Comparison of ENCODE assay signal across 13 cellular contexts in genomic region chr16:89187337-89188063, GRCh38. TPM values are rescaled to one million over a fixed set of nuclear protein-coding genes. Genes with fewer than 3 reads are reported as not detected.
DNase-seq lines count a peak whose midpoint lies in the region; ATAC-seq and TF ChIP-seq lines count a peak whose summit lies in the region.
"Had no signal": no experiment of that assay in that cellular context is flagged by ENCODE, and none has a peak within 500 bp of the region (broad histone marks: within the 10 kb centered on the region; RNA-seq: fewer than 3 reads in every experiment).

No MANE protein-coding gene starts in this region.

- H3K27ac ChIP-seq in heart left ventricle (no peak overlapping the region), right atrium auricular region (no peak overlapping the region), foreskin keratinocyte (no peak overlapping the region), coronary artery (no peak overlapping the region), ascending aorta (no peak overlapping the region)
- H3K27ac ChIP-seq: epithelial cell of prostate had no signal

- peak overlapping the region; percentile 8 for H3K4me3 Mint-ChIP-seq in T-helper 17 cell
- H3K4me3 Mint-ChIP-seq in stimulated activated naive CD8-positive, alpha-beta T cell treated with anti-CD3 and anti-CD28 coated beads, Interleukin-15, amount 100 ng/mL, for 72 hours = peak overlapping the region in 1 of 2 donors; percentile 26
- H3K4me3 Mint-ChIP-seq: stimulated activated naive CD8-positive, alpha-beta T cell treated with anti-CD3 and anti-CD28 coated beads, Interleukin-15, Interleukin-2, amounts not matched to agents 100 ng/mL and 50 ng/mL, for 24 hours had no signal

- intact Hi-C loops in heart left ventricle (cut with DNase I) (no loop called here), ascending aorta (cut with DNase I) (no loop called here)

- TF ChIP-seq CTCF in heart left ventricle (IDR thresholded peaks at IDR 0.05) = no peak
- TF ChIP-seq CTCF in right atrium auricular region (IDR thresholded peaks at IDR 0.05) = no peak
- no peak for TF ChIP-seq CTCF in foreskin keratinocyte (conservative IDR thresholded peaks at IDR 0.05)
- TF ChIP-seq CTCF in coronary artery (IDR thresholded peaks at IDR 0.05) = no peak
- TF ChIP-seq CTCF in ascending aorta (IDR thresholded peaks at IDR 0.05) = no peak

- DNase-seq in heart left ventricle = peak in 3 of 5 donors; percentile 19 to 51 (median 20)
- DNase-seq in right atrium auricular region (ENCODE audit: low spot score) = no peak
- no peak for DNase-seq in T-helper 17 cell
- no peak for DNase-seq in foreskin keratinocyte
- peak; percentile 62 to 76 for DNase-seq in stimulated activated naive CD8-positive, alpha-beta T cell treated with anti-CD3 and anti-CD28 coated beads, Interleukin-15, amount 100 ng/mL, for 72 hours
- no peak for DNase-seq in NCI-H128 (lab: John Stamatoyannopoulos, UW; ENCODE audit: unreplicated experiment)
- no peak for DNase-seq in coronary artery (ENCODE audit: low spot score)
- DNase-seq in ascending aorta (ENCODE audit: low spot score in 2 of 2) = no peak
- DNase-seq: NCI-H1436 had no signal

- H3K9me3 ChIP-seq in heart left ventricle = no peaks in the 10 kb centered on the region
- H3K9me3 ChIP-seq in right atrium auricular region = no peaks in the 10 kb centered on the region
- H3K9me3 ChIP-seq in T-helper 17 cell (ENCODE audit: control insufficient read depth, low read length, poor library complexity, severe bottlenecking) = no peaks in the 10 kb centered on the region
- no peaks in the 10 kb centered on the region for H3K9me3 ChIP-seq in ascending aorta

- peak overlapping the region; percentile 19 for H3K27ac Mint-ChIP-seq in T-helper 17 cell
- peak overlapping the region in 1 of 2 donors; percentile 93 for H3K27ac Mint-ChIP-seq in stimulated activated naive CD8-positive, alpha-beta T cell treated with anti-CD3 and anti-CD28 coated beads, Interleukin-15, amount 100 ng/mL, for 72 hours
- H3K27ac Mint-ChIP-seq: stimulated activated naive CD8-positive, alpha-beta T cell treated with anti-CD3 and anti-CD28 coated beads, Interleukin-15, Interleukin-2, amounts not matched to agents 100 ng/mL and 50 ng/mL, for 24 hours had no signal

- TF ChIP-seq POLR2A in heart left ventricle (IDR thresholded peaks at IDR 0.05) = no peak

- ATAC-seq in heart left ventricle (no peak), T-helper 17 cell (peak; percentile 46), foreskin keratinocyte (peak; percentile 38)
- ATAC-seq in stimulated activated naive CD8-positive, alpha-beta T cell treated with anti-CD3 and anti-CD28 coated beads, Interleukin-15, amount 100 ng/mL, for 72 hours = peak; percentile 62

- H3K36me3 Mint-ChIP-seq in T-helper 17 cell (ENCODE audit: low read depth) = no peaks in the 10 kb centered on the region

- H3K36me3 ChIP-seq in heart left ventricle (no peaks in the 10 kb centered on the region), right atrium auricular region (no peaks in the 10 kb centered on the region), ascending aorta (no peaks in the 10 kb centered on the region)

- H3K9me3 Mint-ChIP-seq in stimulated activated naive CD8-positive, alpha-beta T cell treated with anti-CD3 and anti-CD28 coated beads, Interleukin-15, amount 100 ng/mL, for 72 hours = no peaks in the 10 kb centered on the region
- H3K9me3 Mint-ChIP-seq: stimulated activated naive CD8-positive, alpha-beta T cell treated with anti-CD3 and anti-CD28 coated beads, Interleukin-15, Interleukin-2, amounts not matched to agents 100 ng/mL and 50 ng/mL, for 24 hours had no signal

- H3K4me3 ChIP-seq in heart left ventricle (no peak overlapping the region), right atrium auricular region (no peak overlapping the region), coronary artery (no peak overlapping the region), ascending aorta (no peak overlapping the region)

- 47 to 59% (median 50%) methylated on average over 9 to 17 of the region's 17 CpGs for WGBS in heart left ventricle, 4 donors

- no peaks in the 10 kb centered on the region for H3K27me3 Mint-ChIP-seq in T-helper 17 cell
- peaks cover 9% of the 10 kb centered on the region for H3K27me3 Mint-ChIP-seq in stimulated activated naive CD8-positive, alpha-beta T cell treated with anti-CD3 and anti-CD28 coated beads, Interleukin-15, amount 100 ng/mL, for 72 hours
- H3K27me3 Mint-ChIP-seq: stimulated activated naive CD8-positive, alpha-beta T cell treated with anti-CD3 and anti-CD28 coated beads, Interleukin-15, Interleukin-2, amounts not matched to agents 100 ng/mL and 50 ng/mL, for 24 hours had no signal

- no peaks in the 10 kb centered on the region for H3K4me1 Mint-ChIP-seq in T-helper 17 cell
- H3K4me1 Mint-ChIP-seq in stimulated activated naive CD8-positive, alpha-beta T cell treated with anti-CD3 and anti-CD28 coated beads, Interleukin-15, amount 100 ng/mL, for 72 hours = peaks cover 11% of the 10 kb centered on the region

- peaks cover 0 to 13% (median 7%) of the 10 kb centered on the region in 12 donors for H3K4me1 ChIP-seq in heart left ventricle
- H3K4me1 ChIP-seq in right atrium auricular region = peaks cover 0 to 11% of the 10 kb centered on the region in 2 donors
- H3K4me1 ChIP-seq in foreskin keratinocyte = no peaks in the 10 kb centered on the region
- H3K4me1 ChIP-seq in ascending aorta = peaks cover 0 to 5% of the 10 kb centered on the region in 2 donors

- H3K27me3 ChIP-seq in heart left ventricle (peaks cover 0 to 6% (median 0%) of the 10 kb centered on the region in 9 donors), right atrium auricular region (no peaks in the 10 kb centered on the region), foreskin keratinocyte (peaks cover 7% of the 10 kb centered on the region), ascending aorta (no peaks in the 10 kb centered on the region)

RNA-seq across cellular contexts. Expression of gene SLC22A31, which starts 12.8 kb away (rescaled TPM):
- not detected for total RNA-seq in heart left ventricle
- under 1 TPM in 1 of 2 donors, not detected in 1; 0.07 TPM for polyA plus RNA-seq in heart left ventricle
- total RNA-seq in right atrium auricular region = under 1 TPM in 1 of 2 donors, not detected in 1; 0.75 TPM
- under 1 TPM; 0.52 to 0.76 TPM for total RNA-seq in T-helper 17 cell
- total RNA-seq in foreskin keratinocyte = 0.14 TPM in 1 of 2 replicates, not detected in the other
- 0.15 and 0.20 TPM in 2 replicates for polyA plus RNA-seq in foreskin keratinocyte
- total RNA-seq in ascending aorta = not detected
- total RNA-seq: activated CD8-positive, alpha-beta memory T cell treated with anti-CD3 and anti-CD28 coated beads for 36 hours; osteocyte had no signal

RNA-seq across cellular contexts. Expression of gene CDH15, which starts 16.0 kb away (rescaled TPM):
- total RNA-seq in heart left ventricle (under 1 TPM in 2 of 9 donors, not detected in 7; 0.16 to 0.32 TPM), right atrium auricular region (not detected), T-helper 17 cell (under 1 TPM in 1 of 2 donors, not detected in 1; 0.12 TPM), foreskin keratinocyte (0.07 TPM in 1 of 2 replicates, not detected in the other), ascending aorta (not detected)
- polyA plus RNA-seq in heart left ventricle (under 1 TPM in 1 of 2 donors, not detected in 1; 0.18 TPM), foreskin keratinocyte (0.06 TPM in 1 of 2 replicates, not detected in the other)
- total RNA-seq: activated CD8-positive, alpha-beta memory T cell treated with anti-CD3 and anti-CD28 coated beads for 36 hours had no signal

RNA-seq across cellular contexts. Expression of gene ZNF778, which starts 30.0 kb away (rescaled TPM):
- 10 to 100 TPM in 4 of 9 donors, 1 to 10 TPM in 5; 6.9 to 14.6 (median 9.9) TPM for total RNA-seq in heart left ventricle
- 1 to 10 TPM; 1.6 to 5.4 TPM for polyA plus RNA-seq in heart left ventricle
- 1 to 10 TPM; 5.7 to 8.0 TPM for total RNA-seq in right atrium auricular region
- total RNA-seq in T-helper 17 cell = 1 to 10 TPM; 4.1 to 8.1 TPM
- total RNA-seq in foreskin keratinocyte = 4.2 and 4.3 TPM in 2 replicates
- polyA plus RNA-seq in foreskin keratinocyte = 1.1 and 1.6 TPM in 2 replicates
- 1.5 TPM for total RNA-seq in ascending aorta

Comparison
In these comparisons a context has a peak if more than half of its experiments do, and no peak if none do; other contexts are left out.
1. DNase-seq: peak in heart left ventricle (3 of 5) and stimulated activated naive CD8-positive, alpha-beta T cell treated with anti-CD3 and anti-CD28 coated beads, Interleukin-15, amount 100 ng/mL, for 72 hours (2 of 2); none in right atrium auricular region (single experiment), T-helper 17 cell (0 of 3), foreskin keratinocyte (0 of 2), NCI-H128 (single experiment), coronary artery (single experiment) and ascending aorta (0 of 2).
2. ATAC-seq: peak in T-helper 17 cell (single experiment), foreskin keratinocyte (single experiment) and stimulated activated naive CD8-positive, alpha-beta T cell treated with anti-CD3 and anti-CD28 coated beads, Interleukin-15, amount 100 ng/mL, for 72 hours (single experiment); none in heart left ventricle (0 of 4).